2 cellular contexts compared by ENCODE assay signal in genomic region chrX:11757397-11757728, GRCh38.
TF ChIP-seq lines count a peak whose summit lies in the region.

No MANE protein-coding gene starts in this region.

TF ChIP-seq in SK-N-SH, 30 proteins besides CTCF, POLR2A, EP300 and RAD21 (continued from another document):
- no peak for TF ChIP-seq USF1 (IDR thresholded peaks at IDR 0.05; ENCODE audit: borderline replicate concordance, low read depth)
- TF ChIP-seq PBX3 (IDR thresholded peaks at IDR 0.05): no peak
- no peak for TF ChIP-seq JUND (IDR thresholded peaks at IDR 0.05)
- TF ChIP-seq RCOR1 (IDR thresholded peaks at IDR 0.05; ENCODE audit: low read length): no peak
- TF ChIP-seq FOXM1 (IDR thresholded peaks at IDR 0.05; ENCODE audit: low read depth): no peak
- no peak for TF ChIP-seq TEAD4 (IDR thresholded peaks at IDR 0.05; ENCODE audit: borderline replicate concordance, insufficient read depth)
- no peak for TF ChIP-seq TAF1 (IDR thresholded peaks at IDR 0.05; ENCODE audit: borderline replicate concordance, low read depth, low read length)
- TF ChIP-seq SMC3 (IDR thresholded peaks at IDR 0.05; ENCODE audit: low read depth, low read length): no peak
- no peak for TF ChIP-seq SIN3A (IDR thresholded peaks at IDR 0.05; ENCODE audit: borderline replicate concordance, low read depth, low read length)
- TF ChIP-seq RXRA (IDR thresholded peaks at IDR 0.05; ENCODE audit: borderline replicate concordance, low read depth): no peak
TF ChIP-seq in SK-N-SH: peak in this region for 0.

TF ChIP-seq in WTC11, 78 proteins besides CTCF, POLR2A, EP300 and RAD21 (continued from another document):
- TF ChIP-seq ZNF281 (CRISPR knock-in tag; IDR thresholded peaks at IDR 0.05) (no peak), MAX (CRISPR knock-in tag; IDR thresholded peaks at IDR 0.05) (no peak)
TF ChIP-seq in WTC11: peak in this region for 0.
